ENCODE assay signal across 8 cellular contexts in genomic region chr5:16935271-16936149, GRCh38. TPM values are rescaled to one million over a fixed set of nuclear protein-coding genes. Genes with fewer than 3 reads are reported as not detected.
A peak's percentile ranks its signal among the peaks of the same experiment; 100 is the strongest.
DNase-seq lines count a peak whose midpoint lies in the region; ATAC-seq and TF ChIP-seq lines count a peak whose summit lies in the region.

No MANE protein-coding gene starts in this region.

- no peaks in the 10 kb centered on the region for H3K27me3 ChIP-seq in fibroblast of lung (ENCODE audit: control insufficient read depth, insufficient read depth, low read length)
- H3K27me3 ChIP-seq in naive thymus-derived CD4-positive, alpha-beta T cell (ENCODE audit: control insufficient read depth in 2 of 2, insufficient read depth in 2 of 2, low read length in 2 of 2): peaks cover 0 to 8% of the 10 kb centered on the region in 2 donors

- H3K36me3 ChIP-seq in fibroblast of lung (ENCODE audit: control insufficient read depth, insufficient read depth, low read length) (no peaks in the 10 kb centered on the region), urinary bladder (ENCODE audit: insufficient read depth) (no peaks in the 10 kb centered on the region)
- H3K36me3 ChIP-seq in naive thymus-derived CD4-positive, alpha-beta T cell (ENCODE audit: control insufficient read depth in 2 of 3, insufficient read depth in 3 of 3, low read length in 3 of 3): no peaks in the 10 kb centered on the region

- POLR2A ChIA-PET in WTC11 (lab: Charles Lee): interaction anchor here (0.9 to 1.2 kb wide), 4 partner anchors 18 to 281 kb away, joined by 3 to 4 read pairs (median 3); no protein-coding TSS in a partner anchor
- POLR2A ChIA-PET in naive thymus-derived CD4-positive, alpha-beta T cell (lab: Charles Lee): no interaction called here

- peak overlapping the region; percentile 76 for H3K4me2 ChIP-seq in fibroblast of lung (ENCODE audit: extremely low read depth, insufficient read depth, low read length)

- no peaks in the 10 kb centered on the region for H3K9me3 Mint-ChIP-seq in WTC11
- peaks cover 0 to 19% (median 0%) of the 10 kb centered on the region in 11 donors for H3K9me3 Mint-ChIP-seq in naive thymus-derived CD4-positive, alpha-beta T cell

- under 1% methylated on average over 83 of the region's 83 CpGs for WGBS in urinary bladder

- H3K9me3 ChIP-seq in fibroblast of lung (ENCODE audit: control insufficient read depth, insufficient read depth, low read depth, low read length): no peaks in the 10 kb centered on the region
- no peaks in the 10 kb centered on the region for H3K9me3 ChIP-seq in naive thymus-derived CD4-positive, alpha-beta T cell (ENCODE audit: control insufficient read depth in 2 of 3, low read length in 3 of 3)

- H3K4me3 ChIP-seq in fibroblast of lung (replicated peaks in 1 of 4; ENCODE audit: control extremely low read depth in 1 of 4, insufficient read depth in 1 of 4, low read depth in 3 of 4, low read length in 4 of 4) (peak overlapping the region; percentile 60 to 95 (median 92)), urinary bladder (ENCODE audit: low read depth, low read length) (peak overlapping the region; percentile 64)
- H3K4me3 ChIP-seq in naive thymus-derived CD4-positive, alpha-beta T cell (ENCODE audit: low read length): no peak overlapping the region

- H3K27ac Mint-ChIP-seq in WTC11: no peak overlapping the region
- H3K27ac Mint-ChIP-seq in naive thymus-derived CD4-positive, alpha-beta T cell: no peak overlapping the region

- peaks cover 56% of the 10 kb centered on the region for H3K4me1 Mint-ChIP-seq in WTC11
- peaks cover 14 to 25% (median 21%) of the 10 kb centered on the region in 7 donors for H3K4me1 Mint-ChIP-seq in naive thymus-derived CD4-positive, alpha-beta T cell

- no peak for TF ChIP-seq CTCF in WTC11 (IDR thresholded peaks at IDR 0.05)
- no peak for TF ChIP-seq CTCF in fibroblast of lung (conservative IDR thresholded peaks at IDR 0.05 in 1 of 2, IDR thresholded peaks at IDR 0.05 in 1 of 2; ENCODE audit: low read depth in 1 of 2, low read length in 2 of 2)

- H3K79me2 ChIP-seq in fibroblast of lung (ENCODE audit: control insufficient read depth, insufficient read depth, low read length): peaks cover 53% of the 10 kb centered on the region

- H3K4me3 Mint-ChIP-seq in WTC11: peak overlapping the region; percentile 87
- H3K4me3 Mint-ChIP-seq in naive thymus-derived CD4-positive, alpha-beta T cell: peak overlapping the region; percentile 73 to 88 (median 79)

- intact Hi-C loops in naive thymus-derived CD4-positive, alpha-beta T cell (cut with micrococcal nuclease): loop anchor here in 1 of 2 donors (5.0 to 10.0 kb wide), 2 partner anchors 259 to 468 kb away; partner anchors contain the start of gene ZNF622

- in situ Hi-C loops in KBM-7 (cut with MboI; ENCODE audit: low pct_unique_long_range_greater_than_20kb, low sequenced_read_pairs): loop anchor here (25.0 kb wide), 1 partner anchor 252 kb away; no protein-coding TSS in a partner anchor

- H3K4me1 ChIP-seq in fibroblast of lung (ENCODE audit: control insufficient read depth, extremely low read depth, insufficient read depth, low read length) (peaks cover 7% of the 10 kb centered on the region), urinary bladder (ENCODE audit: insufficient read depth) (no peaks in the 10 kb centered on the region)
- peaks cover 0 to 8% of the 10 kb centered on the region in 2 donors for H3K4me1 ChIP-seq in naive thymus-derived CD4-positive, alpha-beta T cell (ENCODE audit: control insufficient read depth in 2 of 2, insufficient read depth in 2 of 2, low read length in 2 of 2)

- H4K20me1 ChIP-seq in fibroblast of lung (ENCODE audit: control insufficient read depth, extremely low read depth, insufficient read depth, low read length): no peaks in the 10 kb centered on the region

- no peaks in the 10 kb centered on the region for H3K36me3 Mint-ChIP-seq in WTC11
- peaks cover 0 to 5% (median 0%) of the 10 kb centered on the region in 5 donors for H3K36me3 Mint-ChIP-seq in naive thymus-derived CD4-positive, alpha-beta T cell

- peak overlapping the region; percentile 47 for H2AFZ ChIP-seq in fibroblast of lung (ENCODE audit: low read length)

- H3K27me3 Mint-ChIP-seq in WTC11 (ENCODE audit: low read depth): peaks cover 73% of the 10 kb centered on the region
- peaks cover 65 to 77% (median 70%) of the 10 kb centered on the region in 5 donors for H3K27me3 Mint-ChIP-seq in naive thymus-derived CD4-positive, alpha-beta T cell

- H3K9ac ChIP-seq in fibroblast of lung (ENCODE audit: insufficient read depth, low read length): peak overlapping the region; percentile 94

- ATAC-seq in GM21576 (IDR thresholded peaks at IDR 0.05; ENCODE audit: unreplicated experiment) (peak; percentile 50), WTC11 (peak; percentile 46)
- peak; percentile 45 for ATAC-seq in naive thymus-derived CD4-positive, alpha-beta T cell

- CTCF ChIA-PET in WTC11 (lab: Charles Lee): interaction anchor here (0.9 to 2.3 kb wide), 4 partner anchors 38 to 280 kb away, joined by 4 to 19 read pairs (median 10); no protein-coding TSS in a partner anchor
- CTCF ChIA-PET in naive thymus-derived CD4-positive, alpha-beta T cell (lab: Charles Lee): no interaction called here

- DNase-seq in EL (peak; percentile 52), KBM-7 (peak; percentile 68), WTC11 (ENCODE audit: low spot score) (peak; percentile 69), fibroblast of lung (ENCODE audit: low read depth in 2 of 2) (peak; percentile 39 to 47), UCSD-AML1 (lab: John Stamatoyannopoulos, UW; ENCODE audit: unreplicated experiment) (no peak)
- peak in 6 of 9 donors; percentile 3 to 37 (median 14) for DNase-seq in naive thymus-derived CD4-positive, alpha-beta T cell

- peak overlapping the region; percentile 90 for H3K27ac ChIP-seq in fibroblast of lung (ENCODE audit: insufficient read depth, low read length)
- no peak overlapping the region for H3K27ac ChIP-seq in naive thymus-derived CD4-positive, alpha-beta T cell (ENCODE audit: low read depth, low read length)
- no peak overlapping the region for H3K27ac ChIP-seq in urinary bladder (ENCODE audit: low read depth)

TF ChIP-seq in WTC11, 78 proteins besides CTCF, POLR2A, EP300 and RAD21 (continues in another document):
- TF ChIP-seq MAX (CRISPR knock-in tag; IDR thresholded peaks at IDR 0.05) (0 out of 2 replicates have a peak, but pooled peaks have one; percentile 42), ZNF423 (CRISPR knock-in tag; IDR thresholded peaks at IDR 0.05) (peak; percentile 45), ZBTB43 (CRISPR knock-in tag; IDR thresholded peaks at IDR 0.05) (0 out of 2 replicates have a peak, but pooled peaks have one; percentile 14), MYBL2 (CRISPR knock-in tag; IDR thresholded peaks at IDR 0.05) (0 out of 2 replicates have a peak, but pooled peaks have one; percentile 18), IRF2 (CRISPR knock-in tag; IDR thresholded peaks at IDR 0.05; ENCODE audit: borderline replicate concordance, low read depth) (no peak), GRHL2 (CRISPR knock-in tag; IDR thresholded peaks at IDR 0.05; ENCODE audit: insufficient replicate concordance, severe bottlenecking) (no peak), ATF3 (CRISPR knock-in tag; conservative IDR thresholded peaks at IDR 0.05) (no peak), ZNF416 (CRISPR knock-in tag; IDR thresholded peaks at IDR 0.05) (no peak), ZNF219 (CRISPR knock-in tag; IDR thresholded peaks at IDR 0.05; ENCODE audit: borderline replicate concordance) (0 out of 2 replicates have a peak, but pooled peaks have one; percentile 20), SMAD3 (CRISPR knock-in tag; IDR thresholded peaks at IDR 0.05; ENCODE audit: borderline replicate concordance) (peak; percentile 61; the same call in 1 of the 2 replicates), HMGXB4 (CRISPR knock-in tag; IDR thresholded peaks at IDR 0.05) (0 out of 2 replicates have a peak, but pooled peaks have one; percentile 64)

RNA-seq across cellular contexts. Expression of gene MYO10, which starts 0.6 kb away (rescaled TPM):
- total RNA-seq in WTC11 (2021): 89.8 to 90.8 TPM (median 90.7 TPM) in 3 replicates
- 82.2 and 95.5 TPM in 2 replicates for total RNA-seq in fibroblast of lung
- 16.6 and 17.3 TPM in 2 replicates for polyA plus RNA-seq in fibroblast of lung
- 39.0 and 48.3 TPM in 2 replicates for polyA plus RNA-seq in fibroblast of lung (2012)
- 88.4 and 89.4 TPM in 2 replicates for polyA minus RNA-seq in fibroblast of lung (ENCODE audit: low replicate concordance)
- 1 to 10 TPM in 1 of 5 experiments, not detected in 4; 1.0 TPM for total RNA-seq in naive thymus-derived CD4-positive, alpha-beta T cell
- under 1 TPM in 1 of 2 donors, not detected in 1; 0.02 TPM for polyA plus RNA-seq in naive thymus-derived CD4-positive, alpha-beta T cell
- total RNA-seq in urinary bladder: 21.3 TPM
- 4.3 TPM for polyA plus RNA-seq in urinary bladder

Comparison
In these comparisons a context has a peak if more than half of its experiments do, and no peak if none do; other contexts are left out.
1. RNA of gene MYO10, which starts 0.6 kb away (total RNA-seq): 89.8 to 90.8 TPM in WTC11, 82.2 to 95.5 TPM in fibroblast of lung and 21.3 TPM in urinary bladder (single experiment); 1.0 TPM in naive thymus-derived CD4-positive, alpha-beta T cell; every median in the first group is over 10 times any median in the second.
2. Peak in every context shown above with its lines, with median percentiles within 50 percentile points of each other: ATAC-seq.